18 cellular contexts compared by ENCODE assay signal in the genomic region with DNA sequence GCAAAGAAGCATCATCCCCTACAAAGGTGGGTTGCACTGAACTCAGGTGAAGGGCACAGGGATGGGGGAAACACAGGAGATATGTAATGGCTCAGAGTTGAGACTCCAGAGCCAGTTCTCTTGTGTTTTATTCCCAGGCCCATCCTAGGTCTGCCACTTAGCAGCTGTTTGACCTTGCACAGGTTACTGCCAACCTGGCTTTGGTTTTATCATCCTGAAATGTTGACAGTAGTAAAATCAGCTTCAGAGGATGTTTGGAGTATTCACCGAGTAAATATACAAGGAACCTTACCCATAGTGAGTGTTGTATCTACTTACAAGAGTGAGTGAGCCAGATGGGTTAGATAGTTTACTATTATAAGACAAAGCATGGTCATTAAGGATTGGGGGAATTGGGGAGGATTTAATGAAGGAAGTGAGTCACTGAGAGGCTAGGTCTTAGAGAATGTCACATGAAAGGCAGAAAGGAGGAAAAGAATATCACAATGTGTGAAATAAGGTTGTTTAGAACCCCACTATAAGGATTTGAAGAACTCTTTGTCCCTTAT.
A peak's percentile ranks its signal among the peaks of the same experiment; 100 is the strongest.
DNase-seq lines count a peak whose midpoint lies in the region; ATAC-seq, FAIRE-seq and TF ChIP-seq lines count a peak whose summit lies in the region.
"Had no signal": no experiment of that assay in that cellular context is flagged by ENCODE, and none has a peak within 500 bp of the region (broad histone marks: within the 10 kb centered on the region; RNA-seq: fewer than 3 reads in every experiment).

No MANE protein-coding gene starts in this region.

- no peaks in the 10 kb centered on the region for H3K9me3 ChIP-seq in aorta (ENCODE audit: control insufficient read depth, low read length)

- H3K27me3 ChIP-seq in bronchial epithelial cell (ENCODE audit: control insufficient read depth, insufficient read depth, low read length) (no peaks in the 10 kb centered on the region), aorta (ENCODE audit: control insufficient read depth in 1 of 2, insufficient read depth in 2 of 2, low read length in 1 of 2) (no peaks in the 10 kb centered on the region)

- intact Hi-C loops in aorta (cut with DNase I), result no loop called here

- DNase-seq in DMS153 treated with DMSO at 0.1 percent for 48 hours (lab: John Stamatoyannopoulos, UW; ENCODE audit: unreplicated experiment) (peak; percentile 3), LHCN-M2 (ENCODE audit: low read depth) (peak; percentile 96), bronchial epithelial cell (ENCODE audit: low read depth) (peak; percentile 47), myocyte (ENCODE audit: low read depth) (peak; percentile 67), aorta (no peak), NAMALWA (ENCODE audit: low spot score) (no peak)
- DNase-seq: C1 segment of cervical spinal cord; caudate nucleus; endodermal cell; GF-D8; NCI-H2081; NCI-H774; occipital lobe; stimulated activated naive CD8-positive, alpha-beta T cell treated with anti-CD3 and anti-CD28 coated beads, Interleukin-15, Interleukin-2, amounts not matched to agents 100 U/mL and 50 U/mL, for 24 hours had no signal

- H3K4me3 ChIP-seq in bronchial epithelial cell (ENCODE audit: low read depth, low read length), result no peak overlapping the region
- no peak overlapping the region for H3K4me3 ChIP-seq in aorta (ENCODE audit: low read length in 2 of 2)
- H3K4me3 ChIP-seq: skin epidermis had no signal

- peaks cover 0 to 2% of the 10 kb centered on the region in 2 donors for H3K4me1 ChIP-seq in aorta (ENCODE audit: control insufficient read depth in 1 of 2, insufficient read depth in 2 of 2, low read length in 2 of 2)

- TF ChIP-seq CTCF in bronchial epithelial cell (IDR thresholded peaks at IDR 0.05; ENCODE audit: insufficient read depth, low read length, severe bottlenecking), result no peak

- no peak overlapping the region for H3K27ac ChIP-seq in aorta (ENCODE audit: low read depth in 1 of 2, low read length in 2 of 2)
- H3K27ac ChIP-seq: HL-60, RWPE1, skin epidermis had no signal

- no peaks in the 10 kb centered on the region for H3K36me3 ChIP-seq in bronchial epithelial cell (ENCODE audit: control insufficient read depth, insufficient read depth, low read length)
- peaks cover 0 to 4% of the 10 kb centered on the region in 2 donors for H3K36me3 ChIP-seq in aorta (ENCODE audit: control insufficient read depth in 1 of 2, insufficient read depth in 2 of 2, low read length in 1 of 2)

- WGBS in aorta, 2 donors, result 99 to 100% methylated on average over 1 of the region's 1 CpG

- ATAC-seq in aorta (ENCODE audit: low FRiP score), result no peak
- no peak for ATAC-seq in HG03039 (IDR thresholded peaks at IDR 0.05; ENCODE audit: unreplicated experiment)
- ATAC-seq: stimulated activated naive CD8-positive, alpha-beta T cell treated with anti-CD3 and anti-CD28 coated beads, Interleukin-15, Interleukin-2, amounts not matched to agents 100 U/mL and 50 U/mL, for 24 hours had no signal

- FAIRE-seq in bronchial epithelial cell (lab: Jason Lieb, UNC), result no peak

Comparison
In these comparisons a context has a peak if more than half of its experiments do, and no peak if none do; other contexts are left out.
1. DNase-seq: peak in DMS153 treated with DMSO at 0.1 percent for 48 hours (single experiment), LHCN-M2 (single experiment), bronchial epithelial cell (single experiment) and myocyte (single experiment); none in aorta (0 of 2) and NAMALWA (single experiment).